In genomic region chr15:51100785-51101489, GRCh38 we compare ENCODE assay signal across 1 cellular context.
TF ChIP-seq lines count a peak whose summit lies in the region.

No MANE protein-coding gene starts in this region.

TF ChIP-seq in GM23338, 12 proteins besides CTCF, POLR2A, EP300 and RAD21 (continued from another document):
- TF ChIP-seq ZNF462 (CRISPR knock-in tag; IDR thresholded peaks at IDR 0.05) (no peak), EZH2 (IDR thresholded peaks at IDR 0.05; ENCODE audit: low read depth, unreplicated experiment) (no peak), STAT1 (IDR thresholded peaks at IDR 0.05; ENCODE audit: unreplicated experiment) (no peak), NANOG (IDR thresholded peaks at IDR 0.05; ENCODE audit: borderline replicate concordance) (no peak), JUNB (IDR thresholded peaks at IDR 0.05; ENCODE audit: unreplicated experiment) (no peak), EZH2phosphoT487 (IDR thresholded peaks at IDR 0.05; ENCODE audit: unreplicated experiment) (no peak), REST (IDR thresholded peaks at IDR 0.05; ENCODE audit: unreplicated experiment) (no peak), CREB1 (CRISPR knock-in tag; IDR thresholded peaks at IDR 0.05; ENCODE audit: low read depth) (no peak), ZNF331 (CRISPR knock-in tag; IDR thresholded peaks at IDR 0.05; ENCODE audit: low read depth) (no peak), ZNF114 (CRISPR knock-in tag; IDR thresholded peaks at IDR 0.05) (no peak), POLR2AphosphoS5 (IDR thresholded peaks at IDR 0.05; ENCODE audit: low read depth) (no peak)
